9 cellular contexts compared by ENCODE assay signal in genomic region chr3:10321630-10322354, GRCh38. TPM values are rescaled to one million over a fixed set of nuclear protein-coding genes. Genes with fewer than 3 reads are reported as not detected.
A peak's percentile ranks its signal among the peaks of the same experiment; 100 is the strongest.
DNase-seq lines count a peak whose midpoint lies in the region; ATAC-seq and TF ChIP-seq lines count a peak whose summit lies in the region.
"Had no signal": no experiment of that assay in that cellular context is flagged by ENCODE, and none has a peak within 500 bp of the region (broad histone marks: within the 10 kb centered on the region; RNA-seq: fewer than 3 reads in every experiment).

No MANE protein-coding gene starts in this region.

- no peak for TF ChIP-seq CTCF in vagina (IDR thresholded peaks at IDR 0.05)

- H3K27me3 ChIP-seq in adipocyte (replicated peaks; ENCODE audit: control insufficient read depth, insufficient read depth, low read length) (peaks cover 23% of the 10 kb centered on the region), vagina (no peaks in the 10 kb centered on the region)

- peak overlapping the region; percentile 88 to 99 (median 96) for H3K27ac Mint-ChIP-seq in naive B cell

- H3K27ac ChIP-seq in vagina, result peak overlapping the region; percentile 84

- H3K4me3 Mint-ChIP-seq in naive B cell, result peak overlapping the region; percentile 85 to 96 (median 93)

- intact Hi-C loops in Right ventricle myocardium inferior (cut with DNase I) (no loop called here), cardiac septum (cut with DNase I) (no loop called here), vagina (cut with DNase I) (no loop called here)

- H3K36me3 Mint-ChIP-seq in naive B cell, result no peaks in the 10 kb centered on the region

- peaks cover 8 to 25% (median 15%) of the 10 kb centered on the region in 3 donors for H3K27me3 Mint-ChIP-seq in naive B cell

- H3K9me3 ChIP-seq in adipocyte (ENCODE audit: control insufficient read depth, low read length) (no peaks in the 10 kb centered on the region), vagina (no peaks in the 10 kb centered on the region)

- no peak for TF ChIP-seq POLR2A in vagina (IDR thresholded peaks at IDR 0.05)

- H3K4me3 ChIP-seq in adipocyte (ENCODE audit: low read length) (peak overlapping the region; percentile 99), vagina (peak overlapping the region; percentile 72 to 100)

- peaks cover 19 to 34% (median 22%) of the 10 kb centered on the region in 3 donors for H3K4me1 Mint-ChIP-seq in naive B cell

- ATAC-seq in Right ventricle myocardium inferior, result no peak
- no peak for ATAC-seq in naive B cell (ENCODE audit: low read depth in 2 of 2)

- H3K4me1 ChIP-seq in adipocyte (ENCODE audit: control insufficient read depth, insufficient read depth, low read length) (peaks cover 17% of the 10 kb centered on the region), vagina (peaks cover 33% of the 10 kb centered on the region)

- no peaks in the 10 kb centered on the region for H3K9me3 Mint-ChIP-seq in naive B cell

- DNase-seq in Right ventricle myocardium inferior (ENCODE audit: missing footprints) (peak; percentile 60), cardiac septum (ENCODE audit: low spot score) (no peak), adipocyte (ENCODE audit: low read depth) (no peak), naive B cell (no peak), vagina (ENCODE audit: extremely low spot score in 2 of 2) (no peak), KG1 (lab: John Stamatoyannopoulos, UW) (no peak)
- no peak for DNase-seq in activated CD8-positive, alpha-beta memory T cell treated with anti-CD3 and anti-CD28 coated beads for 24 hours
- no peak for DNase-seq in NK-92 treated with Interleukin-12 subunit alpha and Interleukin-12 subunit beta, amount 100 ng/mL, for 24 hours (lab: John Stamatoyannopoulos, UW)

- no peak overlapping the region for H3K9ac ChIP-seq in adipocyte (ENCODE audit: low read length)

- H3K36me3 ChIP-seq in adipocyte (ENCODE audit: control insufficient read depth, insufficient read depth, low read length, severe bottlenecking) (peaks cover 25% of the 10 kb centered on the region), vagina (peaks cover 0 to 16% of the 10 kb centered on the region in 2 donors)

RNA-seq across cellular contexts. Expression of gene SEC13, which starts 0.9 kb away (rescaled TPM):
- 52.4 TPM for total RNA-seq in Right ventricle myocardium inferior
- 59.2 TPM for total RNA-seq in cardiac septum
- polyA plus RNA-seq in naive B cell (ENCODE audit: low read depth in 6 of 6), result 100 to 1,000 TPM; 102 to 147 (median 130) TPM
- 66.5 TPM for total RNA-seq in vagina

RNA-seq across cellular contexts. Expression of gene GHRL, which starts 29.0 kb away (rescaled TPM):
- total RNA-seq in Right ventricle myocardium inferior (0.30 TPM), cardiac septum (0.48 TPM), vagina (not detected)
- polyA plus RNA-seq in naive B cell (ENCODE audit: low read depth in 6 of 6), result 1 to 10 TPM in 5 of 6 donors, not detected in 1; 1.8 to 4.9 (median 3.0) TPM
- polyA plus RNA-seq: BJ had no signal
